18 cellular contexts compared by ENCODE assay signal in the genomic region with DNA sequence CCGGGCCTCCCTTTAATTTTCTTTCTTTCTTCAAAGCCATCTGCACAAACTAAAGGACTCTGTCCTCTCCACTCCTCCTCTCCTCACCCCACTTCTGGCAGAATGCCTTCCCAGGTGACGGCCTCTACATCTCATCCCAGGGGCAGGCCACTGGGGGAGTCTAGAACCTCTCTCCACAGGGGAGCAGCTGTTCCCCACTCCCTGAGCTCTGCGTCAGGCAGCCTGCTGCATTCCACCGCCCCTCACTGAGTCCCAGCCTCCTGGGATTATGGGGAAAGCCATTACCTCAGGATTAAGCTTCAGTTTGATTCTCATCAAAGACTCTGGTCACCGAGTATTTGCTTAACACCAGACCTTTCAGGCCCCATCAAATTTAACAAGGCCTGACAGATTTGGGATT.
DNase-seq lines count a peak whose midpoint lies in the region; ATAC-seq and TF ChIP-seq lines count a peak whose summit lies in the region.
"Had no signal": no experiment of that assay in that cellular context is flagged by ENCODE, and none has a peak within 500 bp of the region (broad histone marks: within the 10 kb centered on the region; RNA-seq: fewer than 3 reads in every experiment).

No MANE protein-coding gene starts in this region.

- no peaks in the 10 kb centered on the region; a peak in 1 of 22 replicates for H3K27me3 ChIP-seq in BLaER1 treated with 17β-estradiol and CSF1 and Interleukin-3, amounts not matched to agents 10 nM and 100 nM
- H3K27me3 ChIP-seq in GM23338 (ENCODE audit: insufficient read depth): no peaks in the 10 kb centered on the region
- no peaks in the 10 kb centered on the region for H3K27me3 ChIP-seq in OCI-LY1 (ENCODE audit: insufficient read depth, low read length)

- ATAC-seq in GM23338 (peak; percentile 63), HG03108 (IDR thresholded peaks at IDR 0.05; ENCODE audit: unreplicated experiment) (no peak)
- ATAC-seq: PC-3 had no signal

- peak overlapping the region in 9 of 11 experiments; percentile 39 to 87 (median 76); a peak in 18 of 22 replicates for H3K27ac ChIP-seq in BLaER1 treated with 17β-estradiol and CSF1 and Interleukin-3, amounts not matched to agents 10 nM and 100 nM
- H3K27ac ChIP-seq in GM23338 (ENCODE audit: low read depth) (no peak overlapping the region), OCI-LY1 (ENCODE audit: low read depth, low read length, poor library complexity, severe bottlenecking) (peak overlapping the region; percentile 88)
- H3K27ac ChIP-seq: RWPE1 had no signal

- TF ChIP-seq CTCF in GM23338 (conservative IDR thresholded peaks at IDR 0.05; ENCODE audit: low read depth in 2 of 2) (no peak), OCI-LY1 (IDR thresholded peaks at IDR 0.05; ENCODE audit: low read length) (no peak)

- H3K9ac ChIP-seq in BLaER1 treated with 17β-estradiol and CSF1 and Interleukin-3, amounts not matched to agents 10 nM and 100 nM: peak overlapping the region in 9 of 11 experiments; percentile 22 to 78 (median 63); a peak in 16 of 22 replicates
- H3K9ac ChIP-seq in OCI-LY1 (ENCODE audit: low read length): peak overlapping the region; percentile 19; the same call in 1 of the 2 replicates

- H3K9me2 ChIP-seq in GM23338 (ENCODE audit: insufficient read depth) (no peaks in the 10 kb centered on the region), OCI-LY1 (ENCODE audit: low read depth, low read length) (no peaks in the 10 kb centered on the region)

- no peaks in the 10 kb centered on the region for H3K9me3 Mint-ChIP-seq in GM23338

- no peaks in the 10 kb centered on the region for H4K20me1 ChIP-seq in BLaER1 treated with 17β-estradiol and CSF1 and Interleukin-3, amounts not matched to agents 10 nM and 100 nM
- H4K20me1 ChIP-seq in GM23338 (replicated peaks; ENCODE audit: insufficient read depth) (no peaks in the 10 kb centered on the region), OCI-LY1 (ENCODE audit: insufficient read depth, low read length) (no peaks in the 10 kb centered on the region)

- DNase-seq in GM23338 (ENCODE audit: low spot score) (no peak), left kidney (ENCODE audit: low read depth, low spot score) (peak; percentile 26), NAMALWA (ENCODE audit: low spot score) (no peak), G401 (ENCODE audit: low spot score) (no peak)
- DNase-seq: Calu3; CD4-positive, alpha-beta memory T cell; DND-41; GDM1; Kasumi-1; MM.1S; NCI-H1105; NCI-H187; PC-3 had no signal

- no peaks in the 10 kb centered on the region for H3K36me3 ChIP-seq in BLaER1 treated with 17β-estradiol and CSF1 and Interleukin-3, amounts not matched to agents 10 nM and 100 nM
- H3K36me3 ChIP-seq in GM23338 (ENCODE audit: insufficient read depth) (no peaks in the 10 kb centered on the region), OCI-LY1 (ENCODE audit: insufficient read depth, low read length) (no peaks in the 10 kb centered on the region)

- peaks cover 20 to 49% (median 42%) of the 10 kb centered on the region in 10 experiments for H3K4me1 ChIP-seq in BLaER1 treated with 17β-estradiol and CSF1 and Interleukin-3, amounts not matched to agents 10 nM and 100 nM
- H3K4me1 ChIP-seq in GM23338 (ENCODE audit: insufficient read depth): peaks cover 4% of the 10 kb centered on the region; the same call in 1 of the 2 replicates
- H3K4me1 ChIP-seq in OCI-LY1 (ENCODE audit: insufficient read depth, low read length, severe bottlenecking): peaks cover 41% of the 10 kb centered on the region

- H3F3A ChIP-seq in GM23338 (replicated peaks; ENCODE audit: low read depth): no peaks in the 10 kb centered on the region
- H3F3A ChIP-seq in OCI-LY1 (ENCODE audit: insufficient read depth, low read length): no peaks in the 10 kb centered on the region

- no peaks in the 10 kb centered on the region for H3K79me2 ChIP-seq in GM23338 (replicated peaks; ENCODE audit: insufficient read depth)
- no peaks in the 10 kb centered on the region for H3K79me2 ChIP-seq in OCI-LY1 (ENCODE audit: insufficient read depth, low read length)

- H3K9me3 ChIP-seq in BLaER1 treated with 17β-estradiol and CSF1 and Interleukin-3, amounts not matched to agents 10 nM and 100 nM (replicated peaks in 1 of 11): no peaks in the 10 kb centered on the region
- no peaks in the 10 kb centered on the region for H3K9me3 ChIP-seq in OCI-LY1 (ENCODE audit: low read length)

- peak overlapping the region in 7 of 10 experiments; percentile 29 to 50 (median 39); a peak in 14 of 20 replicates for H3K4me3 ChIP-seq in BLaER1 treated with 17β-estradiol and CSF1 and Interleukin-3, amounts not matched to agents 10 nM and 100 nM
- H3K4me3 ChIP-seq in GM23338 (no peak overlapping the region), OCI-LY1 (ENCODE audit: low read depth, low read length, poor library complexity, severe bottlenecking) (peak overlapping the region; percentile 51)

- no peak overlapping the region for H2AFZ ChIP-seq in GM23338
- no peak overlapping the region for H2AFZ ChIP-seq in OCI-LY1 (ENCODE audit: low read length)

- H3K27me3 Mint-ChIP-seq in GM23338 (ENCODE audit: insufficient read depth, low read depth, poor library complexity): peaks cover 9% of the 10 kb centered on the region

- H3K36me3 Mint-ChIP-seq in GM23338 (ENCODE audit: low read depth): no peaks in the 10 kb centered on the region
- H3K36me3 Mint-ChIP-seq: CD4-positive, alpha-beta memory T cell; IgD-negative memory B cell had no signal

- H3K4me2 ChIP-seq in BLaER1 treated with 17β-estradiol and CSF1 and Interleukin-3, amounts not matched to agents 10 nM and 100 nM: peak overlapping the region; percentile 61 to 97 (median 91)
- H3K4me2 ChIP-seq in GM23338 (no peak overlapping the region), OCI-LY1 (ENCODE audit: low read length) (peak overlapping the region; percentile 56)

- H3K4me3 Mint-ChIP-seq in GM23338: no peak overlapping the region
- H3K4me3 Mint-ChIP-seq: CD4-positive, alpha-beta memory T cell; IgD-negative memory B cell had no signal

- H3K4me1 Mint-ChIP-seq in GM23338: peaks cover 5% of the 10 kb centered on the region
- H3K4me1 Mint-ChIP-seq: CD4-positive, alpha-beta memory T cell; IgD-negative memory B cell had no signal

- in situ Hi-C loops in G401 (cut with HindIII; ENCODE audit: low sequenced_read_pairs): no loop called here

- H3K27ac Mint-ChIP-seq in GM23338: no peak overlapping the region
- H3K27ac Mint-ChIP-seq: CD4-positive, alpha-beta memory T cell; IgD-negative memory B cell had no signal

TF ChIP-seq in GM23338, 12 proteins besides CTCF, POLR2A, EP300 and RAD21 (continues in another document):
- TF ChIP-seq POLR2AphosphoS5 (IDR thresholded peaks at IDR 0.05; ENCODE audit: low read depth): no peak
- TF ChIP-seq, protein P1, sequence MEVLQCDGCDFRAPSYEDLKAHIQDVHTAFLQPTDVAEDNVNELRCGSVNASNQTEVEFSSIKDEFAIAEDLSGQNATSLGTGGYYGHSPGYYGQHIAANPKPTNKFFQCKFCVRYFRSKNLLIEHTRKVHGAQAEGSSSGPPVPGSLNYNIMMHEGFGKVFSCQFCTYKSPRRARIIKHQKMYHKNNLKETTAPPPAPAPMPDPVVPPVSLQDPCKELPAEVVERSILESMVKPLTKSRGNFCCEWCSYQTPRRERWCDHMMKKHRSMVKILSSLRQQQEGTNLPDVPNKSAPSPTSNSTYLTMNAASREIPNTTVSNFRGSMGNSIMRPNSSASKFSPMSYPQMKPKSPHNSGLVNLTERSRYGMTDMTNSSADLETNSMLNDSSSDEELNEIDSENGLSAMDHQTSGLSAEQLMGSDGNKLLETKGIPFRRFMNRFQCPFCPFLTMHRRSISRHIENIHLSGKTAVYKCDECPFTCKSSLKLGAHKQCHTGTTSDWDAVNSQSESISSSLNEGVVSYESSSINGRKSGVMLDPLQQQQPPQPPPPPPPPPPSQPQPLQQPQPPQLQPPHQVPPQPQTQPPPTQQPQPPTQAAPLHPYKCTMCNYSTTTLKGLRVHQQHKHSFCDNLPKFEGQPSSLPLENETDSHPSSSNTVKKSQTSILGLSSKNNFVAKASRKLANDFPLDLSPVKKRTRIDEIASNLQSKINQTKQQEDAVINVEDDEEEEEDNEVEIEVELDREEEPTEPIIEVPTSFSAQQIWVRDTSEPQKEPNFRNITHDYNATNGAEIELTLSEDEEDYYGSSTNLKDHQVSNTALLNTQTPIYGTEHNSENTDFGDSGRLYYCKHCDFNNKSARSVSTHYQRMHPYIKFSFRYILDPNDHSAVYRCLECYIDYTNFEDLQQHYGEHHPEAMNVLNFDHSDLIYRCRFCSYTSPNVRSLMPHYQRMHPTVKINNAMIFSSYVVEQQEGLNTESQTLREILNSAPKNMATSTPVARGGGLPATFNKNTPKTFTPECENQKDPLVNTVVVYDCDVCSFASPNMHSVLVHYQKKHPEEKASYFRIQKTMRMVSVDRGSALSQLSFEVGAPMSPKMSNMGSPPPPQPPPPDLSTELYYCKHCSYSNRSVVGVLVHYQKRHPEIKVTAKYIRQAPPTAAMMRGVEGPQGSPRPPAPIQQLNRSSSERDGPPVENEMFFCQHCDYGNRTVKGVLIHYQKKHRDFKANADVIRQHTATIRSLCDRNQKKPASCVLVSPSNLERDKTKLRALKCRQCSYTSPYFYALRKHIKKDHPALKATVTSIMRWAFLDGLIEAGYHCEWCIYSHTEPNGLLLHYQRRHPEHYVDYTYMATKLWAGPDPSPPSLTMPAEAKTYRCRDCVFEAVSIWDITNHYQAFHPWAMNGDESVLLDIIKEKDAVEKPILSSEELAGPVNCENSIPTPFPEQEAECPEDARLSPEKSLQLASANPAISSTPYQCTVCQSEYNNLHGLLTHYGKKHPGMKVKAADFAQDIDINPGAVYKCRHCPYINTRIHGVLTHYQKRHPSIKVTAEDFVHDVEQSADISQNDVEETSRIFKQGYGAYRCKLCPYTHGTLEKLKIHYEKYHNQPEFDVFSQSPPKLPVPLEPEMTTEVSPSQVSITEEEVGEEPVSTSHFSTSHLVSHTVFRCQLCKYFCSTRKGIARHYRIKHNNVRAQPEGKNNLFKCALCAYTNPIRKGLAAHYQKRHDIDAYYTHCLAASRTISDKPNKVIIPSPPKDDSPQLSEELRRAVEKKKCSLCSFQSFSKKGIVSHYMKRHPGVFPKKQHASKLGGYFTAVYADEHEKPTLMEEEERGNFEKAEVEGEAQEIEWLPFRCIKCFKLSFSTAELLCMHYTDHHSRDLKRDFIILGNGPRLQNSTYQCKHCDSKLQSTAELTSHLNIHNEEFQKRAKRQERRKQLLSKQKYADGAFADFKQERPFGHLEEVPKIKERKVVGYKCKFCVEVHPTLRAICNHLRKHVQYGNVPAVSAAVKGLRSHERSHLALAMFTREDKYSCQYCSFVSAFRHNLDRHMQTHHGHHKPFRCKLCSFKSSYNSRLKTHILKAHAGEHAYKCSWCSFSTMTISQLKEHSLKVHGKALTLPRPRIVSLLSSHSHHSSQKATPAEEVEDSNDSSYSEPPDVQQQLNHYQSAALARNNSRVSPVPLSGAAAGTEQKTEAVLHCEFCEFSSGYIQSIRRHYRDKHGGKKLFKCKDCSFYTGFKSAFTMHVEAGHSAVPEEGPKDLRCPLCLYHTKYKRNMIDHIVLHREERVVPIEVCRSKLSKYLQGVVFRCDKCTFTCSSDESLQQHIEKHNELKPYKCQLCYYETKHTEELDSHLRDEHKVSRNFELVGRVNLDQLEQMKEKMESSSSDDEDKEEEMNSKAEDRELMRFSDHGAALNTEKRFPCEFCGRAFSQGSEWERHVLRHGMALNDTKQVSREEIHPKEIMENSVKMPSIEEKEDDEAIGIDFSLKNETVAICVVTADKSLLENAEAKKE (CRISPR knock-in tag; IDR thresholded peaks at IDR 0.05): no peak
- no peak for TF ChIP-seq NANOG (IDR thresholded peaks at IDR 0.05; ENCODE audit: borderline replicate concordance)
